Comparison of ENCODE assay signal across 8 cellular contexts in the genomic region with DNA sequence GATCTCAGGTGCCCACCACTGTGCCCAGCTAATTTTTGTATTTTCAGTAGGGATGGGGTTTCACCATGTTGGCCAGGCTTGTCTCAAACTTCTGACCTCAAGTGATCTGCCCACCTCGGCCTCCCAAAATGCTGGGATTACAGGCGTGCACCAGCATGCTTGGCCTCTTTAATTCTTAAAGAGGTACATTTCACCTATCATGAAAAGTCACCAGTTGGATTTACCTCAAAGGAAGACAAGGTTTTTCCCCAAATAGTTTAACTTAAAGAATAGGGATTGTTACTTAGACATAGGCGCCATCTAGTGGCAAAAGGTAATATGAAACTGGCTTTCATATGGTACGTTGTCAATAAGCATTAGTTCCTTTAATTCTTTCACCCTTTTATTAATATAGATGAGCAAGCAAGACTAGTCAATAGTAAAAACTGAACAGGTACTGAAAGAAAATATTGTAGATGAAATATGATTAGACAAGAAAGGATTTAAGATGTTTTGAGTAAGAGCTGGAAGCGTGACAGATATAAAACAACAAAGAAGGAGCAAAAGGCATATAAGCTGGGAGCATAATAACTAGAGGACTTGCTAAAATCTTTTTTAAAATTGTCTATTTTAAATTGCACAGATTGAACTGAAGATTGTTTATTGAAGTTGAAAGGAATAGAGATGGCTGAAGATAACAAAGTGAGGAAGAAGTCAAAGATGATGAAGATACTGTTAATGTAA. TPM values are rescaled to one million over a fixed set of nuclear protein-coding genes. Genes with fewer than 3 reads are reported as not detected.
DNase-seq lines count a peak whose midpoint lies in the region; TF ChIP-seq lines count a peak whose summit lies in the region.

No MANE protein-coding gene starts in this region.

- H3K9me3 ChIP-seq in HAP-1, result no peaks in the 10 kb centered on the region
- H3K9me3 ChIP-seq in MM.1S (replicated peaks; ENCODE audit: insufficient read depth, low read length), result no peaks in the 10 kb centered on the region
- no peaks in the 10 kb centered on the region for H3K9me3 ChIP-seq in SJCRH30 (replicated peaks)
- no peaks in the 10 kb centered on the region for H3K9me3 ChIP-seq in neutrophil

- no peak overlapping the region for H3K9ac ChIP-seq in MM.1S (ENCODE audit: low read length)

- H2AFZ ChIP-seq in MM.1S (ENCODE audit: low read length), result no peak overlapping the region

- no peaks in the 10 kb centered on the region for H3F3A ChIP-seq in MM.1S (ENCODE audit: insufficient read depth, low read length)

- no peaks in the 10 kb centered on the region for H3K79me2 ChIP-seq in MM.1S (ENCODE audit: low read length)

- H3K4me1 ChIP-seq in HAP-1 (no peaks in the 10 kb centered on the region), MM.1S (ENCODE audit: low read length) (no peaks in the 10 kb centered on the region), SJCRH30 (no peaks in the 10 kb centered on the region), neutrophil (ENCODE audit: control insufficient read depth in 1 of 2, insufficient read depth in 1 of 2, low read depth in 1 of 2, low read length in 1 of 2) (no peaks in the 10 kb centered on the region)

- no peak overlapping the region for H3K4me2 ChIP-seq in MM.1S (ENCODE audit: low read depth, low read length)

- no peaks in the 10 kb centered on the region for H4K20me1 ChIP-seq in MM.1S (ENCODE audit: insufficient read depth, low read length)

- H3K9me2 ChIP-seq in MM.1S (replicated peaks; ENCODE audit: insufficient read depth, low read length), result no peaks in the 10 kb centered on the region

- DNase-seq in ACHN (peak; percentile 73), GDM1 (lab: John Stamatoyannopoulos, UW) (peak; percentile 31), HAP-1 (ENCODE audit: low spot score in 2 of 2) (peak; percentile 49 to 59), MM.1S (peak; percentile 71), SJCRH30 (peak; percentile 22 to 78), epithelial cell of esophagus (ENCODE audit: low read depth) (peak; percentile 79), HK-2 (ENCODE audit: unreplicated experiment) (no peak)

- TF ChIP-seq CTCF in MM.1S (IDR thresholded peaks at IDR 0.05; ENCODE audit: low read length), result peak; percentile 76
- peak; percentile 60 for TF ChIP-seq CTCF in epithelial cell of esophagus (IDR thresholded peaks at IDR 0.05; ENCODE audit: insufficient read depth, low read depth, low read length, missing control alignments)
- peak; percentile 76 for TF ChIP-seq CTCF in neutrophil (IDR thresholded peaks at IDR 0.05)

- H3K36me3 ChIP-seq in HAP-1 (replicated peaks) (no peaks in the 10 kb centered on the region), MM.1S (replicated peaks; ENCODE audit: insufficient read depth, low read length) (no peaks in the 10 kb centered on the region), SJCRH30 (no peaks in the 10 kb centered on the region), neutrophil (no peaks in the 10 kb centered on the region)

- H3K4me3 ChIP-seq in HAP-1 (no peak overlapping the region), MM.1S (ENCODE audit: low read length) (no peak overlapping the region), SJCRH30 (no peak overlapping the region), epithelial cell of esophagus (ENCODE audit: low read length) (no peak overlapping the region), neutrophil (ENCODE audit: low read depth in 1 of 2, low read length in 1 of 2) (no peak overlapping the region)

- H3K27ac ChIP-seq in MM.1S (ENCODE audit: low read length) (no peak overlapping the region), SJCRH30 (no peak overlapping the region), neutrophil (no peak overlapping the region)

- in situ Hi-C loops in ACHN (cut with HindIII; ENCODE audit: low pct_ligation_motif_present, low pct_unique_long_range_greater_than_20kb, low sequenced_read_pairs) (no loop called here), HAP-1 (cut with MboI; ENCODE audit: low sequenced_read_pairs) (no loop called here)

- H3K27me3 ChIP-seq in HAP-1 (ENCODE audit: low read depth), result no peaks in the 10 kb centered on the region
- H3K27me3 ChIP-seq in MM.1S (replicated peaks; ENCODE audit: insufficient read depth, low read length), result no peaks in the 10 kb centered on the region
- H3K27me3 ChIP-seq in SJCRH30, result no peaks in the 10 kb centered on the region
- no peaks in the 10 kb centered on the region for H3K27me3 ChIP-seq in neutrophil

RNA-seq across cellular contexts. Expression of gene PSMD14, which starts 35.0 kb away (rescaled TPM):
- 99.9 and 105 TPM in 2 replicates for total RNA-seq in SJCRH30 (2014; rRNA removed; shearing (Covaris generic))
